11 cellular contexts compared by ENCODE assay signal in the genomic region with DNA sequence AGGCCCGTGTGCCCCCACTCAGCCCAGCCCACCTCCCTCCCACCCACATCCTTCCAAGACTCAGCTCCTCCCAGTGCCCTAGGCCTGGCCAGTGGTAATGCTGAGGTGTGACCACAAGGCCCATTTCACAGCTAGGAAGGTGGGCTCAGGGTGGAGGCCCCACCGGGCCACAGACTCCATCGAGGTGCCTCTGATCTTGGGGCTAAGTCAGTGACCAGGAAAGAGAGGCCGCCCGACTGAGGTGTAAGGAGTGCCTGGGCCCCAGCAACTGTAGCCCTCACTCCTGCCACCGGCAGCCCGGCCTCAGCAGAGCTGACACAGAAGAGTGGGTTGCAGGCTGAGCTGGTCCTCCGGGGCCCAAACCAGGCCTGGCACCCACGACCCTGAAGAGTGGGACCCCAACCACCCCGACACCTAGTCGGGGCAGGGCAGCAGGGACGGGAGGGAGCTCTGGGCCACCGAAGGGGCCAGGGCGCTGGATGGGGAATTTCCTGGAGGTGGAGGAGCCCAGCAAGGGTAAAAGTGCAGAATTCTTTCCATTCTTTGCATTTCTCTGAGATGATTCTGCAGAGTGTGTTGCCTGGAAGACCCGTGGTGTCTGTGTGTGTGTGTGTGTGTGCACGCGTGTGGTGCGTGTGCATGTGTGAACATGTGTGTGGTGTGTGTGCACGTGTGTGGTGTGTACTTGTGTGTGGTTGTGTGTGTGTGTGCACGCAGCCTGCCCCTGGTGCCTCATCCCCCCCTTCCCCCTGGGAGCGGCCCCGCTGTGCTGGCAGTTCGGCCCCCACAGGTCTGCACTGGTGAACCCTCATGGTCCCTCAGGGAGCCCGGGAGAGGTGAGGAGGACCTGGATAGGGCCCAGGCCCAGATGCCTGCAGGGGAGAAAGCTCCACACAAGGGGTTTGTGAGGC. TPM values are rescaled to one million over a fixed set of nuclear protein-coding genes. Genes with fewer than 3 reads are reported as not detected.
DNase-seq lines count a peak whose midpoint lies in the region; TF ChIP-seq lines count a peak whose summit lies in the region.
"Had no signal": no experiment of that assay in that cellular context is flagged by ENCODE, and none has a peak within 500 bp of the region (broad histone marks: within the 10 kb centered on the region; RNA-seq: fewer than 3 reads in every experiment).

No MANE protein-coding gene starts in this region.

- POLR2A ChIA-PET in CD4-positive, alpha-beta memory T cell (lab: Charles Lee; ENCODE audit: partially characterized antibody): interaction anchor here (1.6 to 2.7 kb wide), 4 partner anchors 9 to 19 kb away, joined by 3 to 17 read pairs (median 7); a partner anchor contains a TSS

- no peaks in the 10 kb centered on the region for H3K27me3 ChIP-seq in mesenchymal stem cell (ENCODE audit: control insufficient read depth in 1 of 2, insufficient read depth in 1 of 2, low read length in 2 of 2)
- H3K27me3 ChIP-seq in vagina: no peaks in the 10 kb centered on the region
- no peaks in the 10 kb centered on the region for H3K27me3 ChIP-seq in CD4-positive, alpha-beta memory T cell (ENCODE audit: insufficient read depth, low read length)

- H3K79me1 ChIP-seq in mesenchymal stem cell (replicated peaks; ENCODE audit: low read length, poor library complexity, severe bottlenecking): no peaks in the 10 kb centered on the region

- peak overlapping the region; percentile 90 for H3K27ac ChIP-seq in mesenchymal stem cell (ENCODE audit: low read length, poor library complexity, severe bottlenecking)
- peak overlapping the region; percentile 78 for H3K27ac ChIP-seq in vagina
- H3K27ac ChIP-seq in CD4-positive, alpha-beta memory T cell (ENCODE audit: low read depth, low read length): no peak overlapping the region

- peak overlapping the region in 1 of 2 experiments; percentile 14 for H3K23ac ChIP-seq in mesenchymal stem cell (ENCODE audit: low read length in 2 of 2)

- H2AFZ ChIP-seq in mesenchymal stem cell (ENCODE audit: low read depth, low read length): no peak overlapping the region

- 47% methylated on average over 20 of the region's 24 CpGs for WGBS in mesenchymal stem cell

- intact Hi-C loops in vagina (cut with DNase I): no loop called here
- intact Hi-C loops in CD4-positive, alpha-beta memory T cell (cut with micrococcal nuclease): no loop called here

- TF ChIP-seq POLR2A in vagina (IDR thresholded peaks at IDR 0.05): no peak

- H3K14ac ChIP-seq in mesenchymal stem cell (ENCODE audit: low read length in 2 of 2): peak overlapping the region in 1 of 2 experiments; percentile 84

- no peaks in the 10 kb centered on the region for H3K9me3 Mint-ChIP-seq in activated T-cell treated with anti-CD3 and anti-CD28 coated beads, Interleukin-2, amount 50 U/mL, for 24 hours
- no peaks in the 10 kb centered on the region for H3K9me3 Mint-ChIP-seq in CD4-positive, alpha-beta memory T cell
- H3K9me3 Mint-ChIP-seq: T-helper 1 cell treated with Interleukin-12 subunit alpha and Interleukin-12 subunit beta and Interleukin-4 antibody, amounts not matched to agents 30 μg/mL and 1 μg/mL, for 36 hours had no signal

- no peak for DNase-seq in activated T-cell treated with anti-CD3 and anti-CD28 coated beads, Interleukin-2, amount 50 U/mL, for 24 hours
- no peak for DNase-seq in activated T-cell treated with anti-CD3 and anti-CD28 coated beads for 4 hours
- peak; percentile 82 to 89 for DNase-seq in cardiac fibroblast (ENCODE audit: low read depth in 2 of 2)
- peak; percentile 78 for DNase-seq in mesenchymal stem cell
- DNase-seq in vagina (ENCODE audit: extremely low spot score in 2 of 2): no peak
- no peak for DNase-seq in CD4-positive, alpha-beta memory T cell
- DNase-seq in activated gamma-delta T cell treated with Interleukin-2 at 50 U/mL for 16 hours: no peak
- DNase-seq in DMS114 treated with DMSO at 0.1 percent for 48 hours (lab: John Stamatoyannopoulos, UW; ENCODE audit: unreplicated experiment): no peak
- DNase-seq: stimulated activated CD4-positive, alpha-beta T cell treated with anti-CD3 and anti-CD28 coated beads, Interleukin-2, amount 100 ng/mL, for 48 hours had no signal

- peak overlapping the region; percentile 27 to 83 for H3K4ac ChIP-seq in mesenchymal stem cell (ENCODE audit: low read depth in 1 of 2, low read length in 2 of 2)

- peak overlapping the region; percentile 74 for H2BK120ac ChIP-seq in mesenchymal stem cell (ENCODE audit: low read depth, low read length)

- peak overlapping the region; percentile 26 for H3K4me2 ChIP-seq in mesenchymal stem cell (ENCODE audit: low read length, poor library complexity, severe bottlenecking)

- H3K4me1 ChIP-seq in mesenchymal stem cell (ENCODE audit: control insufficient read depth, insufficient read depth, low read depth, low read length) (peaks cover 51% of the 10 kb centered on the region), vagina (peaks cover 60% of the 10 kb centered on the region)
- H3K4me1 ChIP-seq in CD4-positive, alpha-beta memory T cell (ENCODE audit: insufficient read depth, low read length): no peaks in the 10 kb centered on the region

- H3K9me3 ChIP-seq in mesenchymal stem cell (ENCODE audit: control insufficient read depth, low read length): no peaks in the 10 kb centered on the region
- H3K9me3 ChIP-seq in vagina: no peaks in the 10 kb centered on the region
- no peaks in the 10 kb centered on the region for H3K9me3 ChIP-seq in CD4-positive, alpha-beta memory T cell (ENCODE audit: control insufficient read depth in 1 of 2, low read length in 2 of 2)

- H4K8ac ChIP-seq in mesenchymal stem cell (ENCODE audit: low read length): peak overlapping the region; percentile 52

- H4K91ac ChIP-seq in mesenchymal stem cell (ENCODE audit: low read length): peak overlapping the region; percentile 97

- H2BK15ac ChIP-seq in mesenchymal stem cell (ENCODE audit: low read depth, poor library complexity, severe bottlenecking): peak overlapping the region; percentile 93

- peak overlapping the region; percentile 98 for H2AK5ac ChIP-seq in mesenchymal stem cell (ENCODE audit: low read length, severe bottlenecking)

- peaks cover 11% of the 10 kb centered on the region for H3K4me1 Mint-ChIP-seq in activated T-cell treated with anti-CD3 and anti-CD28 coated beads, Interleukin-2, amount 50 U/mL, for 24 hours (ENCODE audit: low read depth)
- no peaks in the 10 kb centered on the region for H3K4me1 Mint-ChIP-seq in CD4-positive, alpha-beta memory T cell

- no peaks in the 10 kb centered on the region for H3K27me3 Mint-ChIP-seq in activated T-cell treated with anti-CD3 and anti-CD28 coated beads, Interleukin-2, amount 50 U/mL, for 24 hours
- no peaks in the 10 kb centered on the region for H3K27me3 Mint-ChIP-seq in CD4-positive, alpha-beta memory T cell
- H3K27me3 Mint-ChIP-seq: activated naive CD8-positive, alpha-beta T cell had no signal

- no peaks in the 10 kb centered on the region for H3K36me3 Mint-ChIP-seq in activated T-cell treated with anti-CD3 and anti-CD28 coated beads, Interleukin-2, amount 50 U/mL, for 24 hours (ENCODE audit: low read depth)
- H3K36me3 Mint-ChIP-seq in CD4-positive, alpha-beta memory T cell: no peaks in the 10 kb centered on the region
- H3K36me3 Mint-ChIP-seq: activated naive CD8-positive, alpha-beta T cell had no signal

- H3K18ac ChIP-seq in mesenchymal stem cell (ENCODE audit: low read depth in 1 of 2, low read length in 2 of 2): peak overlapping the region; percentile 40 to 94

- peak overlapping the region; percentile 79 for H2BK5ac ChIP-seq in mesenchymal stem cell (ENCODE audit: low read depth, low read length, poor library complexity, severe bottlenecking)

- no peak overlapping the region for H3K4me3 ChIP-seq in cardiac fibroblast (replicated peaks in 1 of 2; ENCODE audit: low read depth in 2 of 2, low read length in 2 of 2)
- H3K4me3 ChIP-seq in mesenchymal stem cell (ENCODE audit: insufficient read depth in 1 of 2, low read depth in 1 of 2, low read length in 2 of 2): peak overlapping the region in 1 of 2 experiments; percentile 18
- no peak overlapping the region for H3K4me3 ChIP-seq in vagina
- no peak overlapping the region for H3K4me3 ChIP-seq in CD4-positive, alpha-beta memory T cell (ENCODE audit: low read length in 2 of 2)

- H3K27ac Mint-ChIP-seq in activated T-cell treated with anti-CD3 and anti-CD28 coated beads, Interleukin-2, amount 50 U/mL, for 24 hours: peak overlapping the region; percentile 14
- H3K27ac Mint-ChIP-seq in CD4-positive, alpha-beta memory T cell: peak overlapping the region in 1 of 7 donors; percentile 25
- H3K27ac Mint-ChIP-seq: activated naive CD8-positive, alpha-beta T cell; T-helper 1 cell treated with Interleukin-12 subunit alpha and Interleukin-12 subunit beta and Interleukin-4 antibody, amounts not matched to agents 30 μg/mL and 1 μg/mL, for 36 hours had no signal

- no peak overlapping the region for H3K9ac ChIP-seq in mesenchymal stem cell (ENCODE audit: low read length)

- TF ChIP-seq CTCF in cardiac fibroblast (IDR thresholded peaks at IDR 0.05; ENCODE audit: low read depth, low read length) (no peak), vagina (IDR thresholded peaks at IDR 0.05) (no peak)

- H3K36me3 ChIP-seq in mesenchymal stem cell (ENCODE audit: control insufficient read depth in 1 of 2, insufficient read depth in 2 of 2, low read depth in 1 of 2, low read length in 2 of 2) (no peaks in the 10 kb centered on the region), vagina (no peaks in the 10 kb centered on the region)
- no peaks in the 10 kb centered on the region for H3K36me3 ChIP-seq in CD4-positive, alpha-beta memory T cell (ENCODE audit: insufficient read depth, low read length)

- peak overlapping the region; percentile 70 to 76 for H2BK12ac ChIP-seq in mesenchymal stem cell (ENCODE audit: low read length in 2 of 2)

- H3K4me3 Mint-ChIP-seq in activated T-cell treated with anti-CD3 and anti-CD28 coated beads, Interleukin-2, amount 50 U/mL, for 24 hours: no peak overlapping the region
- no peak overlapping the region for H3K4me3 Mint-ChIP-seq in CD4-positive, alpha-beta memory T cell
- H3K4me3 Mint-ChIP-seq: activated naive CD8-positive, alpha-beta T cell; T-helper 1 cell treated with Interleukin-12 subunit alpha and Interleukin-12 subunit beta and Interleukin-4 antibody, amounts not matched to agents 30 μg/mL and 1 μg/mL, for 36 hours had no signal

- CTCF ChIA-PET in CD4-positive, alpha-beta memory T cell (lab: Charles Lee; ENCODE audit: partially characterized antibody): no interaction called here

RNA-seq across cellular contexts. Expression of a gene that starts 8.3 kb away (rescaled TPM):
- polyA plus RNA-seq in mesenchymal stem cell (2013, experiment 1 of 2): 18.5 TPM
- 17.6 TPM for polyA plus RNA-seq in mesenchymal stem cell (2013, experiment 2 of 2)
- total RNA-seq in vagina: 97.2 TPM
- total RNA-seq in CD4-positive, alpha-beta memory T cell: 10 to 100 TPM; 58.8 to 62.3 TPM
- 10 to 100 TPM; 48.1 to 49.7 TPM for polyA plus RNA-seq in CD4-positive, alpha-beta memory T cell

RNA-seq across cellular contexts. Expression of a gene that starts 33.8 kb away (rescaled TPM):
- 37.9 TPM for polyA plus RNA-seq in mesenchymal stem cell (2013, experiment 1 of 2)
- polyA plus RNA-seq in mesenchymal stem cell (2013, experiment 2 of 2): 35.8 TPM
- total RNA-seq in vagina: 34.4 TPM
- 10 to 100 TPM; 36.0 to 36.2 TPM for total RNA-seq in CD4-positive, alpha-beta memory T cell
- 10 to 100 TPM; 40.2 to 46.1 TPM for polyA plus RNA-seq in CD4-positive, alpha-beta memory T cell

RNA-seq across cellular contexts. Expression of a gene that starts 34.0 kb away (rescaled TPM):
- polyA plus RNA-seq in mesenchymal stem cell (2013, experiment 1 of 2): 20.9 TPM
- polyA plus RNA-seq in mesenchymal stem cell (2013, experiment 2 of 2): 21.2 TPM
- 21.4 TPM for total RNA-seq in vagina
- 10 to 100 TPM; 19.6 to 27.2 TPM for total RNA-seq in CD4-positive, alpha-beta memory T cell
- polyA plus RNA-seq in CD4-positive, alpha-beta memory T cell: 10 to 100 TPM; 16.9 to 19.0 TPM

Comparison
In these comparisons a context has a peak if more than half of its experiments do, and no peak if none do; other contexts are left out.
1. DNase-seq: peak in cardiac fibroblast (2 of 2) and mesenchymal stem cell (single experiment); none in activated T-cell treated with anti-CD3 and anti-CD28 coated beads, Interleukin-2, amount 50 U/mL, for 24 hours (single experiment), activated T-cell treated with anti-CD3 and anti-CD28 coated beads for 4 hours (single experiment), vagina (0 of 2), CD4-positive, alpha-beta memory T cell (0 of 5), activated gamma-delta T cell treated with Interleukin-2 at 50 U/mL for 16 hours (single experiment) and DMS114 treated with DMSO at 0.1 percent for 48 hours (single experiment).